8 cellular contexts compared by ENCODE assay signal in genomic region chr17:17749921-17750320, GRCh38.
A peak's percentile ranks its signal among the peaks of the same experiment; 100 is the strongest.
DNase-seq lines count a peak whose midpoint lies in the region; ATAC-seq, FAIRE-seq and TF ChIP-seq lines count a peak whose summit lies in the region.

No MANE protein-coding gene starts in this region.

- H3K27ac ChIP-seq in HepG2 (ENCODE audit: extremely low read length, insufficient read depth, low read length) = no peak overlapping the region
- H3K27ac ChIP-seq in right lobe of liver = no peak overlapping the region
- peak overlapping the region; percentile 90 for H3K27ac ChIP-seq in OCI-LY7 (ENCODE audit: low read depth, low read length, poor library complexity, severe bottlenecking)

- H3K4me1 ChIP-seq in HepG2 (ENCODE audit: insufficient read depth, low read length) (peaks cover 27% of the 10 kb centered on the region), right lobe of liver (peaks cover 0 to 8% (median 4%) of the 10 kb centered on the region in 4 donors), OCI-LY7 (ENCODE audit: insufficient read depth, low read length, poor library complexity, severe bottlenecking) (peaks cover 65% of the 10 kb centered on the region)

- H2AFZ ChIP-seq in HepG2 (ENCODE audit: low read length) = no peak overlapping the region
- peak overlapping the region; percentile 0; the same call in 1 of the 2 replicates for H2AFZ ChIP-seq in OCI-LY7 (ENCODE audit: low read length)

- ATAC-seq in HepG2 = no peak
- ATAC-seq in right lobe of liver = no peak
- no peak for ATAC-seq in GM18870 (IDR thresholded peaks at IDR 0.05; ENCODE audit: unreplicated experiment)
- ATAC-seq in GM18861 (IDR thresholded peaks at IDR 0.05; ENCODE audit: unreplicated experiment) = no peak

- H3K36me3 ChIP-seq in HepG2 (replicated peaks in 1 of 2; ENCODE audit: control insufficient read depth in 1 of 2, insufficient read depth in 2 of 2, low read length in 2 of 2) = peaks cover 1 to 5% of the 10 kb centered on the region in 2 experiments; a peak in 3 of 5 replicates
- no peaks in the 10 kb centered on the region for H3K36me3 ChIP-seq in right lobe of liver
- peaks cover 6% of the 10 kb centered on the region; the same call in 1 of the 2 replicates for H3K36me3 ChIP-seq in OCI-LY7 (ENCODE audit: insufficient read depth, low read length)

- peaks cover 18% of the 10 kb centered on the region for H3K79me2 ChIP-seq in HepG2 (ENCODE audit: insufficient read depth, low read length)
- H3K79me2 ChIP-seq in OCI-LY7 (ENCODE audit: insufficient read depth, low read depth, low read length) = peaks cover 22% of the 10 kb centered on the region

- FAIRE-seq in HepG2 (lab: Jason Lieb, UNC) = peak; percentile 82

- in situ Hi-C loops in HepG2 (cut with HindIII; ENCODE audit: extremely low pct_ligation_motif_present, low pct_unique_long_range_greater_than_20kb) = no loop called here

- WGBS in HepG2 (ENCODE audit: low lambda C conversion rate) = 99% methylated on average over 4 of the region's 6 CpGs
- WGBS in right lobe of liver (ENCODE audit: insufficient coverage, low coverage, low lambda C conversion rate, missing lambda C conversion rate) = 71% methylated on average over 6 of the region's 6 CpGs

- no peak for TF ChIP-seq RAD21 in HepG2 (CRISPR knock-in tag; IDR thresholded peaks at IDR 0.05)

- no TSS peak for BruUV-seq in HepG2 (replicated peaks; lab: Mats Ljungman, UMichigan)
- BruUV-seq in OCI-LY7 (replicated peaks; lab: Mats Ljungman, UMichigan) = no TSS peak

- H4K20me1 ChIP-seq in HepG2 (ENCODE audit: insufficient read depth, low read length) (peaks cover 24% of the 10 kb centered on the region; the same call in 1 of the 2 replicates), OCI-LY7 (ENCODE audit: insufficient read depth, low read length) (no peaks in the 10 kb centered on the region)

- H3K27me3 ChIP-seq in HepG2 (ENCODE audit: control insufficient read depth in 1 of 2, insufficient read depth in 2 of 2, low read length in 2 of 2) (no peaks in the 10 kb centered on the region), right lobe of liver (no peaks in the 10 kb centered on the region)

- no peak for TF ChIP-seq POLR2A in HepG2 (IDR thresholded peaks at IDR 0.05; ENCODE audit: insufficient read depth in 1 of 2, low read depth in 2 of 2, low read length in 2 of 2)
- TF ChIP-seq POLR2A in right lobe of liver (IDR thresholded peaks at IDR 0.05) = no peak

- no peak for TF ChIP-seq EP300 in HepG2 (IDR thresholded peaks at IDR 0.05; ENCODE audit: low read depth in 2 of 2, low read length in 2 of 2)
- no peak for TF ChIP-seq EP300 in HepG2 (CRISPR knock-in tag; IDR thresholded peaks at IDR 0.05; ENCODE audit: borderline replicate concordance)

- no peak overlapping the region for H3K9ac ChIP-seq in HepG2 (ENCODE audit: insufficient read depth, low read depth, low read length)

- H3K4me3 ChIP-seq in HepG2 (replicated peaks in 1 of 3; ENCODE audit: insufficient read depth in 1 of 3, low read depth in 2 of 3, low read length in 3 of 3) (no peak overlapping the region), right lobe of liver (no peak overlapping the region), OCI-LY7 (ENCODE audit: low read depth, low read length, poor library complexity, severe bottlenecking) (peak overlapping the region; percentile 41)

- H3K9me2 ChIP-seq in OCI-LY7 (ENCODE audit: insufficient read depth, low read length) = no peaks in the 10 kb centered on the region

- peak; percentile 36 for DNase-seq in HepG2 (ENCODE audit: low spot score)
- DNase-seq in right lobe of liver = no peak
- peak; percentile 86 for DNase-seq in OCI-LY7 (ENCODE audit: low spot score)
- DNase-seq in activated effector memory CD4-positive, alpha-beta T cell treated with Interleukin-2 at 50 U/mL for 16 hours = peak; percentile 25
- peak; percentile 49 to 91 (median 80) for DNase-seq in head of caudate nucleus
- peak; percentile 46 for DNase-seq in stimulated activated CD4-positive, alpha-beta T cell treated with anti-CD3 and anti-CD28 coated beads, Interleukin-4, amount 100 ng/mL, for 1 hour

- intact Hi-C loops in HepG2 (cut with micrococcal nuclease; ENCODE audit: unreplicated experiment) (no loop called here), right lobe of liver (cut with DNase I) (no loop called here), OCI-LY7 (cut with micrococcal nuclease; ENCODE audit: unreplicated experiment) (no loop called here), head of caudate nucleus (cut with DNase I) (no loop called here)

- POLR2A ChIA-PET in HepG2 (lab: Yijun Ruan, JAX) = no interaction called here
- POLR2A ChIA-PET in OCI-LY7 (lab: Charles Lee) = interaction anchor here (0.6 to 2.2 kb wide), 6 partner anchors 9 to 86 kb away, joined by 3 to 5 read pairs (median 4); no protein-coding TSS in a partner anchor

- CTCF ChIA-PET in HepG2 (lab: Yijun Ruan, JAX; ENCODE audit: low intra/inter-chr PET ratio, low total read pairs) (no interaction called here), OCI-LY7 (lab: Charles Lee; ENCODE audit: unreplicated experiment) (no interaction called here)

- H3K9me3 ChIP-seq in HepG2 (ENCODE audit: low read length) = no peaks in the 10 kb centered on the region
- H3K9me3 ChIP-seq in right lobe of liver = no peaks in the 10 kb centered on the region
- no peaks in the 10 kb centered on the region for H3K9me3 ChIP-seq in OCI-LY7 (ENCODE audit: low read length)

- TF ChIP-seq CTCF in HepG2 (CRISPR knock-in tag; IDR thresholded peaks at IDR 0.05) (no peak), right lobe of liver (IDR thresholded peaks at IDR 0.05) (no peak), OCI-LY7 (conservative IDR thresholded peaks at IDR 0.05; ENCODE audit: low read length) (no peak)

- H3K4me2 ChIP-seq in HepG2 (ENCODE audit: low read depth, low read length) (no peak overlapping the region), OCI-LY7 (ENCODE audit: low read length) (peak overlapping the region; percentile 87)

TF ChIP-seq in HepG2, 621 proteins besides CTCF, POLR2A, EP300 and RAD21 (continues in another document):
- TF ChIP-seq RAD51 (IDR thresholded peaks at IDR 0.05; ENCODE audit: borderline replicate concordance) (peak; percentile 38; the same call in 1 of the 2 replicates), EHMT2 (IDR thresholded peaks at IDR 0.05; ENCODE audit: borderline replicate concordance, low read depth, low read length) (no peak), HNRNPLL (IDR thresholded peaks at IDR 0.05; ENCODE audit: low read depth, low read length, poor library complexity, severe bottlenecking) (no peak), NFYB (CRISPR knock-in tag; IDR thresholded peaks at IDR 0.05) (peak; percentile 93), BORCS8-MEF2B (CRISPR knock-in tag; IDR thresholded peaks at IDR 0.05) (no peak), GABPA (IDR thresholded peaks at IDR 0.05; ENCODE audit: low read depth, low read length) (no peak), GABPA (CRISPR knock-in tag; IDR thresholded peaks at IDR 0.05; ENCODE audit: low read depth) (peak; percentile 54; the same call in 1 of the 2 replicates), ZNF282 (IDR thresholded peaks at IDR 0.05; ENCODE audit: partially characterized antibody) (no peak), TERF1 (CRISPR knock-in tag; IDR thresholded peaks at IDR 0.05) (no peak), SNAPC2 (CRISPR knock-in tag; IDR thresholded peaks at IDR 0.05) (no peak), ZMAT5 (CRISPR knock-in tag; IDR thresholded peaks at IDR 0.05; ENCODE audit: borderline replicate concordance, low read depth) (no peak), MLX (CRISPR knock-in tag; IDR thresholded peaks at IDR 0.05) (no peak), SMARCC2 (IDR thresholded peaks at IDR 0.05) (no peak), GABPB1 (CRISPR knock-in tag; IDR thresholded peaks at IDR 0.05) (peak; percentile 19; the same call in 1 of the 2 replicates), ZNF530 (CRISPR knock-in tag; IDR thresholded peaks at IDR 0.05; ENCODE audit: low read depth) (no peak), PBX2 (CRISPR knock-in tag; IDR thresholded peaks at IDR 0.05) (no peak), ZNF781 (CRISPR knock-in tag; IDR thresholded peaks at IDR 0.05; ENCODE audit: borderline replicate concordance, not compliant biosample characterization) (no peak)

Comparison
In these comparisons a context has a peak if more than half of its experiments do, and no peak if none do; other contexts are left out.
1. DNase-seq: peak in HepG2 (single experiment), OCI-LY7 (single experiment), activated effector memory CD4-positive, alpha-beta T cell treated with Interleukin-2 at 50 U/mL for 16 hours (single experiment), head of caudate nucleus (42 of 42) and stimulated activated CD4-positive, alpha-beta T cell treated with anti-CD3 and anti-CD28 coated beads, Interleukin-4, amount 100 ng/mL, for 1 hour (single experiment); none in right lobe of liver (0 of 3).